20 cellular contexts compared by ENCODE assay signal in genomic region chr2:146870691-146871090, GRCh38.
DNase-seq lines count a peak whose midpoint lies in the region; ATAC-seq, FAIRE-seq and TF ChIP-seq lines count a peak whose summit lies in the region.
"Had no signal": no experiment of that assay in that cellular context is flagged by ENCODE, and none has a peak within 500 bp of the region (broad histone marks: within the 10 kb centered on the region; RNA-seq: fewer than 3 reads in every experiment).

No MANE protein-coding gene starts in this region.

- peak; percentile 6 for ATAC-seq in foreskin keratinocyte
- ATAC-seq: CD8-positive, alpha-beta T cell; GM12878; GM23338 had no signal

- no peaks in the 10 kb centered on the region for H3K36me3 ChIP-seq in bronchial epithelial cell (ENCODE audit: control insufficient read depth, insufficient read depth, low read length)
- H3K36me3 ChIP-seq: BLaER1 had no signal

- no peak for FAIRE-seq in bronchial epithelial cell (lab: Jason Lieb, UNC)
- FAIRE-seq: GM12878, GM19239 had no signal

- DNase-seq in HCEC 1CT (peak; percentile 66), NCI-H226 (peak; percentile 13), bronchial epithelial cell (ENCODE audit: low read depth) (peak; percentile 66), foreskin keratinocyte (no peak), NCI-H524 treated with DMSO at 0.1 percent for 48 hours (lab: John Stamatoyannopoulos, UW) (no peak), superior temporal gyrus (ENCODE audit: extremely low spot score) (no peak), cerebellar nuclear complex (lab: John Stamatoyannopoulos, UW) (no peak)
- DNase-seq: Caco-2; CD4-positive, CD25-positive, alpha-beta regulatory T cell; CD8-positive, alpha-beta T cell; DMS153; DND-41; GDM1; H9; HFFc6 had no signal

- H3K4me3 ChIP-seq in bronchial epithelial cell (ENCODE audit: low read depth, low read length) = no peak overlapping the region
- H3K4me3 ChIP-seq: BLaER1, GM12878, GM23338 had no signal

- no peak for TF ChIP-seq CTCF in bronchial epithelial cell (IDR thresholded peaks at IDR 0.05; ENCODE audit: insufficient read depth, low read length, severe bottlenecking)
- TF ChIP-seq CTCF in foreskin keratinocyte (conservative IDR thresholded peaks at IDR 0.05) = no peak

- no peaks in the 10 kb centered on the region for H3K27me3 ChIP-seq in bronchial epithelial cell (ENCODE audit: control insufficient read depth, insufficient read depth, low read length)
- no peaks in the 10 kb centered on the region for H3K27me3 ChIP-seq in foreskin keratinocyte
- H3K27me3 ChIP-seq: BLaER1 had no signal

- H3K4me1 ChIP-seq in foreskin keratinocyte = peaks cover 19% of the 10 kb centered on the region
- H3K4me1 ChIP-seq: Caco-2 had no signal

- no peak overlapping the region for H3K27ac ChIP-seq in foreskin keratinocyte
- H3K27ac ChIP-seq: BLaER1, C4-2B had no signal

Comparison
In these comparisons a context has a peak if more than half of its experiments do, and no peak if none do; other contexts are left out.
1. DNase-seq: peak in HCEC 1CT (single experiment), NCI-H226 (single experiment) and bronchial epithelial cell (single experiment); none in foreskin keratinocyte (0 of 2), NCI-H524 treated with DMSO at 0.1 percent for 48 hours (single experiment), superior temporal gyrus (single experiment) and cerebellar nuclear complex (0 of 2).